13 cellular contexts compared by ENCODE assay signal in the genomic region with DNA sequence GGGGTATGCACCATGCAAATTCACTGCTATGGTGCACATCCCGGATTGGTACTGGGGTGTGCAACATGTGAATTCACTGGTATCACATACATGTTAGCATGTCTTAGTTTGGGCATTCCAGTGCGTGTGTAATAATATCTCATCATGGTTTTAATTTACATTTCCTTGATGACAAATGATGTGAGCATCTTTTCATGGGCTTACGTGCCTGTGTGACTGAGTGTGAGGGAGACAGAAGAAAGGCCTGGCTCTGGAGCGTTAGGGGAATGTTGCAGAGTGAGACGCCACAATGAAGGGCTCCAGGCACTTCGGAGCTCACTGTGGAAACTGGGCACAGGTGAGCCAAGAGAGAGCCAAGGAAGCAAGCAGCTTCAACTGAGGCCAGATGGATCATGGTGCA.
"Had no signal": no experiment of that assay in that cellular context is flagged by ENCODE, and none has a peak within 500 bp of the region (broad histone marks: within the 10 kb centered on the region; RNA-seq: fewer than 3 reads in every experiment).

No MANE protein-coding gene starts in this region.

- H3K27ac ChIP-seq: left lung, psoas muscle, transverse colon, WERI-Rb-1 had no signal

- DNase-seq: activated CD4-positive, alpha-beta T cell treated with anti-CD3 and anti-CD28 coated beads for 4 hours; activated naive CD4-positive, alpha-beta T cell treated with Interleukin-2 at 50 U/mL for 16 hours; activated naive CD8-positive, alpha-beta T cell treated with anti-CD3 and anti-CD28 coated beads, Interleukin-2, amount 50 U/mL, for 24 hours; head of caudate nucleus; left lung; occipital lobe; psoas muscle; stimulated activated naive CD4-positive, alpha-beta T cell; substantia nigra; T-cell; transverse colon; WERI-Rb-1 had no signal

- H3K9me3 ChIP-seq: left lung, psoas muscle, transverse colon had no signal

- H3K36me3 ChIP-seq: left lung, transverse colon, WERI-Rb-1 had no signal

- H3K4me3 ChIP-seq: left lung, psoas muscle, transverse colon had no signal

- ATAC-seq: activated naive CD8-positive, alpha-beta T cell treated with anti-CD3 and anti-CD28 coated beads, Interleukin-2, amount 50 U/mL, for 24 hours; left lung; psoas muscle; sciatic nerve; T-cell had no signal
